In the genomic region with DNA sequence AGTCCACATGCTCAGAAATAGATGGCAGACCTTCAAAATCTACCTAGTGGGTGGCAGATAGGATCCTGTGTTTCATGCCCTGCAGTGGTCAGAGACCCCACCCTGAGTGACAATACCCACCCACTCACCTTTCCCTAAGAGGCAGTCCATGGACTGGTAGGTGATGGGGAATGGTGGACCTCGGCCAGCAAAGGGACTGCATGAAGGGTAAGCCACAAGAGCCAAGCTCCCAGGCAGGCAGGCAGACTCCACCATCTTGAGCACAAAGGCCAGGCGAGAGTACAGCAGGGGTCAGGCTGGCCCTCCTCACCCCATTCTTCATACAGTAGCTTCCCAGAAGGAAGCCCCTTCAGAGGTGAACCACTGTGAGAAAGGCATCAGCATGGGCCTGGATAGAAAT, we compare ENCODE assay signal across 22 cellular contexts.
"Had no signal": no experiment of that assay in that cellular context is flagged by ENCODE, and none has a peak within 500 bp of the region (broad histone marks: within the 10 kb centered on the region; RNA-seq: fewer than 3 reads in every experiment).

No MANE protein-coding gene starts in this region.

- H3K27me3 ChIP-seq: breast epithelium, esophagus squamous epithelium, testis had no signal

- H3K4me3 ChIP-seq: breast epithelium, esophagus squamous epithelium, heart right ventricle, mucosa of descending colon, testis had no signal

- H3K9me3 ChIP-seq: breast epithelium, esophagus squamous epithelium, mucosa of descending colon, testis had no signal

- ATAC-seq: activated T-cell treated with anti-CD3 and anti-CD28 coated beads, Interleukin-2, amount 50 U/mL, for 72 hours; heart right ventricle; left colon; mucosa of descending colon; sciatic nerve; T-cell had no signal

- H3K4me1 ChIP-seq: breast epithelium, heart right ventricle, testis had no signal

- DNase-seq: activated effector memory CD4-positive, alpha-beta T cell treated with Interleukin-2 at 50 U/mL for 16 hours; activated naive CD4-positive, alpha-beta T cell treated with anti-CD3 and anti-CD28 coated beads for 36 hours; activated naive CD8-positive, alpha-beta T cell treated with anti-CD3 and anti-CD28 coated beads, Interleukin-2, amount 10 ng/mL, durations not matched to agents 7 days and 5 days; activated T-cell treated with anti-CD3 and anti-CD28 coated beads, Interleukin-2, amount 50 U/mL, for 72 hours; amniotic stem cell; esophagus squamous epithelium; heart right ventricle; islet precursor cell; left colon; mesendoderm; mucosa of descending colon; occipital lobe; small intestine; stimulated activated CD4-positive, alpha-beta T cell treated with anti-CD3 and anti-CD28 coated beads, Interleukin-2, amount 100 ng/mL, for 24 hours; stimulated activated naive CD4-positive, alpha-beta T cell; T-cell; testis; trophoblast cell had no signal

- H3K9me3 Mint-ChIP-seq: activated naive CD8-positive, alpha-beta T cell treated with anti-CD3 and anti-CD28 coated beads, Interleukin-2, amount 10 ng/mL, durations not matched to agents 7 days and 5 days; activated T-cell treated with anti-CD3 and anti-CD28 coated beads, Interleukin-2, amount 50 U/mL, for 72 hours had no signal

- H3K4me3 Mint-ChIP-seq: activated naive CD4-positive, alpha-beta T cell treated with anti-CD3 and anti-CD28 coated beads for 36 hours; activated naive CD8-positive, alpha-beta T cell treated with anti-CD3 and anti-CD28 coated beads, Interleukin-2, amount 10 ng/mL, durations not matched to agents 7 days and 5 days; activated T-cell treated with anti-CD3 and anti-CD28 coated beads, Interleukin-2, amount 50 U/mL, for 72 hours; central memory CD8-positive, alpha-beta T cell; T-cell had no signal

- H3K27ac Mint-ChIP-seq: activated naive CD4-positive, alpha-beta T cell treated with anti-CD3 and anti-CD28 coated beads for 36 hours; activated naive CD8-positive, alpha-beta T cell treated with anti-CD3 and anti-CD28 coated beads, Interleukin-2, amount 10 ng/mL, durations not matched to agents 7 days and 5 days; activated T-cell treated with anti-CD3 and anti-CD28 coated beads, Interleukin-2, amount 50 U/mL, for 72 hours; T-cell had no signal

- H3K4me1 Mint-ChIP-seq: activated naive CD8-positive, alpha-beta T cell treated with anti-CD3 and anti-CD28 coated beads, Interleukin-2, amount 10 ng/mL, durations not matched to agents 7 days and 5 days; central memory CD8-positive, alpha-beta T cell; T-cell had no signal

- H3K36me3 Mint-ChIP-seq: activated naive CD8-positive, alpha-beta T cell treated with anti-CD3 and anti-CD28 coated beads, Interleukin-2, amount 10 ng/mL, durations not matched to agents 7 days and 5 days; T-cell had no signal

- H3K27ac ChIP-seq: breast epithelium, esophagus squamous epithelium, heart right ventricle, testis had no signal

- H3K27me3 Mint-ChIP-seq: T-cell had no signal

- FAIRE-seq: colon, small intestine had no signal

- H3K36me3 ChIP-seq: breast epithelium had no signal
